In genomic region chr22:50304528-50305392, GRCh38 we compare ENCODE assay signal across 9 cellular contexts. TPM values are rescaled to one million over a fixed set of nuclear protein-coding genes. Genes with fewer than 3 reads are reported as not detected.
DNase-seq lines count a peak whose midpoint lies in the region; ATAC-seq and TF ChIP-seq lines count a peak whose summit lies in the region.
"Had no signal": no experiment of that assay in that cellular context is flagged by ENCODE, and none has a peak within 500 bp of the region (broad histone marks: within the 10 kb centered on the region; RNA-seq: fewer than 3 reads in every experiment).

No MANE protein-coding gene starts in this region.

- 13 to 27% (median 19%) methylated on average over 16 to 22 of the region's 22 CpGs for WGBS in stomach, 5 donors

- no peaks in the 10 kb centered on the region for H3K9me3 ChIP-seq in stomach
- H3K9me3 ChIP-seq: SJSA1 had no signal

- H3K4me1 ChIP-seq in stomach, result peaks cover 72 to 88% (median 85%) of the 10 kb centered on the region in 4 donors

- intact Hi-C loops in left ventricle myocardium superior (cut with micrococcal nuclease), result no loop called here
- intact Hi-C loops in stomach (cut with DNase I; ENCODE audit: low total_unique reads), result no loop called here

- no peak for TF ChIP-seq CTCF in HFF-Myc (IDR thresholded peaks at IDR 0.05; ENCODE audit: low read depth, low read length, missing control alignments)
- TF ChIP-seq CTCF in VCaP (conservative IDR thresholded peaks at IDR 0.05), result no peak
- no peak for TF ChIP-seq CTCF in stomach (IDR thresholded peaks at IDR 0.05)

- ATAC-seq in left ventricle myocardium superior, result peak; percentile 0
- ATAC-seq in HG03457 (IDR thresholded peaks at IDR 0.05; ENCODE audit: unreplicated experiment), result no peak

- no peak for DNase-seq in HFF-Myc (ENCODE audit: extremely low read depth, low read depth)
- DNase-seq in left ventricle myocardium superior, result peak; percentile 76
- DNase-seq in stomach, result peak; percentile 88
- DNase-seq in DMS114 treated with DMSO at 0.1 percent for 48 hours (lab: John Stamatoyannopoulos, UW; ENCODE audit: unreplicated experiment), result no peak
- no peak for DNase-seq in NK-92 (lab: John Stamatoyannopoulos, UW; ENCODE audit: unreplicated experiment)
- no peak for DNase-seq in stimulated activated CD4-positive, alpha-beta T cell treated with anti-CD3 and anti-CD28 coated beads, Interleukin-4, amount 100 ng/mL, for 1 hour

- peaks cover 0 to 10% (median 0%) of the 10 kb centered on the region in 3 donors for H3K27me3 ChIP-seq in stomach
- H3K27me3 ChIP-seq: SJSA1 had no signal

- no peak for TF ChIP-seq EP300 in stomach (IDR thresholded peaks at IDR 0.05)

- peak overlapping the region; percentile 90 for H3K27ac ChIP-seq in VCaP
- H3K27ac ChIP-seq in stomach, result peak overlapping the region; percentile 94 to 96 (median 95)

- peaks cover 0 to 6% (median 0%) of the 10 kb centered on the region in 4 donors for H3K36me3 ChIP-seq in stomach

- H3K4me3 ChIP-seq in HFF-Myc (replicated peaks; ENCODE audit: low read depth, low read length) (peak overlapping the region; percentile 88), stomach (peak overlapping the region; percentile 84 to 94 (median 87))

- no peak for TF ChIP-seq POLR2A in stomach (IDR thresholded peaks at IDR 0.05)

RNA-seq across cellular contexts. Expression of gene PLXNB2, which starts 2.7 kb away (rescaled TPM):
- total RNA-seq in left ventricle myocardium superior (81.7 TPM), stomach (100 to 1,000 TPM; 105 to 648 (median 400) TPM)
- polyA plus RNA-seq in stomach, result 100 to 1,000 TPM in 2 of 3 donors, 10 to 100 TPM in 1; 50.3 to 197 (median 147) TPM

RNA-seq across cellular contexts. Expression of gene DENND6B, which starts 22.1 kb away (rescaled TPM):
- total RNA-seq in left ventricle myocardium superior, result 1.4 TPM
- total RNA-seq in stomach, result 10 to 100 TPM in 2 of 5 donors, 1 to 10 TPM in 3; 2.2 to 13.4 (median 2.5) TPM
- polyA plus RNA-seq in stomach, result 1 to 10 TPM; 2.0 to 7.6 (median 5.5) TPM

RNA-seq across cellular contexts. Expression of gene MAPK11, which starts 34.6 kb away (rescaled TPM):
- total RNA-seq in left ventricle myocardium superior, result 9.1 TPM
- 10 to 100 TPM in 1 of 5 donors, 1 to 10 TPM in 2, under 1 TPM in 1, not detected in 1; 0.29 to 10.1 (median 5.7) TPM for total RNA-seq in stomach
- polyA plus RNA-seq in stomach, result 10 to 100 TPM in 2 of 3 donors, 1 to 10 TPM in 1; 8.5 to 13.6 (median 12.3) TPM

RNA-seq across cellular contexts. Expression of gene PPP6R2, which starts 38.4 kb away (rescaled TPM):
- total RNA-seq in left ventricle myocardium superior, result 44.3 TPM
- total RNA-seq in stomach, result 100 to 1,000 TPM in 3 of 5 donors, 10 to 100 TPM in 2; 54.9 to 243 (median 151) TPM
- polyA plus RNA-seq in stomach, result 10 to 100 TPM; 24.4 to 36.5 (median 28.7) TPM

RNA-seq across cellular contexts. Expression of gene MAPK12, which starts 43.3 kb away (rescaled TPM):
- total RNA-seq in left ventricle myocardium superior (15.8 TPM), stomach (10 to 100 TPM in 2 of 5 donors, 1 to 10 TPM in 3; 5.2 to 49.6 (median 9.3) TPM)
- polyA plus RNA-seq in stomach, result 1 to 10 TPM; 4.7 to 9.3 (median 7.1) TPM

Comparison
In these comparisons a context has a peak if more than half of its experiments do, and no peak if none do; other contexts are left out.
1. DNase-seq: peak in left ventricle myocardium superior (single experiment) and stomach (single experiment); none in HFF-Myc (single experiment), DMS114 treated with DMSO at 0.1 percent for 48 hours (single experiment), NK-92 (single experiment) and stimulated activated CD4-positive, alpha-beta T cell treated with anti-CD3 and anti-CD28 coated beads, Interleukin-4, amount 100 ng/mL, for 1 hour (single experiment).